In genomic region chr6:119957195-119957594, GRCh38 we compare ENCODE assay signal across 21 cellular contexts.
"Had no signal": no experiment of that assay in that cellular context is flagged by ENCODE, and none has a peak within 500 bp of the region (broad histone marks: within the 10 kb centered on the region; RNA-seq: fewer than 3 reads in every experiment).

No MANE protein-coding gene starts in this region.

- H3K27me3 Mint-ChIP-seq: naive B cell had no signal

- H3K4me3 ChIP-seq: colonic mucosa, heart right ventricle, sigmoid colon, thoracic aorta, upper lobe of left lung had no signal

- H3K4me1 Mint-ChIP-seq: activated naive CD8-positive, alpha-beta T cell treated with anti-CD3 and anti-CD28 coated beads, Interleukin-2, amount 10 ng/mL, durations not matched to agents 7 days and 5 days; naive B cell had no signal

- H3K4me3 Mint-ChIP-seq: activated naive CD4-positive, alpha-beta T cell treated with anti-CD3 and anti-CD28 coated beads for 36 hours; activated naive CD8-positive, alpha-beta T cell treated with anti-CD3 and anti-CD28 coated beads, Interleukin-2, amount 10 ng/mL, durations not matched to agents 7 days and 5 days; naive B cell; T-helper 1 cell treated with Interleukin-12 subunit alpha and Interleukin-12 subunit beta and Interleukin-4 antibody, amounts not matched to agents 30 μg/mL and 1 μg/mL, for 36 hours had no signal

- H3K27ac ChIP-seq: colonic mucosa, heart right ventricle, sigmoid colon, thoracic aorta, upper lobe of left lung had no signal

- H3K27me3 ChIP-seq: colonic mucosa, heart right ventricle, sigmoid colon, upper lobe of left lung had no signal

- H3K27ac Mint-ChIP-seq: activated naive CD4-positive, alpha-beta T cell treated with anti-CD3 and anti-CD28 coated beads for 36 hours; activated naive CD8-positive, alpha-beta T cell treated with anti-CD3 and anti-CD28 coated beads, Interleukin-2, amount 10 ng/mL, durations not matched to agents 7 days and 5 days; T-helper 1 cell treated with Interleukin-12 subunit alpha and Interleukin-12 subunit beta and Interleukin-4 antibody, amounts not matched to agents 30 μg/mL and 1 μg/mL, for 36 hours had no signal

- DNase-seq: activated CD4-positive, alpha-beta T cell treated with anti-CD3 and anti-CD28 coated beads for 4 hours; activated CD4-positive, alpha-beta T cell treated with anti-CD3 and anti-CD28 coated beads, Interleukin-2, amount 50 U/mL, for 48 hours; activated CD4-positive, CD25-positive, alpha-beta regulatory T cell; activated naive CD4-positive, alpha-beta T cell treated with anti-CD3 and anti-CD28 coated beads for 36 hours; activated naive CD8-positive, alpha-beta T cell treated with anti-CD3 and anti-CD28 coated beads, Interleukin-2, amount 10 ng/mL, durations not matched to agents 7 days and 5 days; activated T-cell treated with anti-CD3 and anti-CD28 coated beads, Interleukin-2, amount 50 U/mL, for 48 hours; amniotic stem cell; colonic mucosa; erythroblast; foreskin fibroblast; heart right ventricle; naive B cell; retina; sigmoid colon; stimulated activated CD4-positive, alpha-beta T cell treated with anti-CD3 and anti-CD28 coated beads, Interleukin-2, amount 100 ng/mL, for 48 hours; stimulated activated CD8-positive, alpha-beta memory T cell treated with anti-CD3 and anti-CD28 coated beads, Interleukin-4, amount 100 ng/mL, for 48 hours; stimulated activated naive CD4-positive, alpha-beta T cell treated with Interleukin-2 at 50 U/mL for 16 hours; T1000; upper lobe of left lung had no signal

- H3K4me1 ChIP-seq: colonic mucosa, heart right ventricle, upper lobe of left lung had no signal

- H3K36me3 Mint-ChIP-seq: activated naive CD8-positive, alpha-beta T cell treated with anti-CD3 and anti-CD28 coated beads, Interleukin-2, amount 10 ng/mL, durations not matched to agents 7 days and 5 days; naive B cell had no signal

- H3K36me3 ChIP-seq: colonic mucosa, heart right ventricle, sigmoid colon, thoracic aorta, upper lobe of left lung had no signal

- H3K9me3 Mint-ChIP-seq: T-helper 1 cell treated with Interleukin-12 subunit alpha and Interleukin-12 subunit beta and Interleukin-4 antibody, amounts not matched to agents 30 μg/mL and 1 μg/mL, for 36 hours had no signal

- ATAC-seq: heart right ventricle had no signal

- H3K9me3 ChIP-seq: colonic mucosa, heart right ventricle, sigmoid colon, thoracic aorta, upper lobe of left lung had no signal
